Comparison of ENCODE assay signal across 8 cellular contexts in the genomic region with DNA sequence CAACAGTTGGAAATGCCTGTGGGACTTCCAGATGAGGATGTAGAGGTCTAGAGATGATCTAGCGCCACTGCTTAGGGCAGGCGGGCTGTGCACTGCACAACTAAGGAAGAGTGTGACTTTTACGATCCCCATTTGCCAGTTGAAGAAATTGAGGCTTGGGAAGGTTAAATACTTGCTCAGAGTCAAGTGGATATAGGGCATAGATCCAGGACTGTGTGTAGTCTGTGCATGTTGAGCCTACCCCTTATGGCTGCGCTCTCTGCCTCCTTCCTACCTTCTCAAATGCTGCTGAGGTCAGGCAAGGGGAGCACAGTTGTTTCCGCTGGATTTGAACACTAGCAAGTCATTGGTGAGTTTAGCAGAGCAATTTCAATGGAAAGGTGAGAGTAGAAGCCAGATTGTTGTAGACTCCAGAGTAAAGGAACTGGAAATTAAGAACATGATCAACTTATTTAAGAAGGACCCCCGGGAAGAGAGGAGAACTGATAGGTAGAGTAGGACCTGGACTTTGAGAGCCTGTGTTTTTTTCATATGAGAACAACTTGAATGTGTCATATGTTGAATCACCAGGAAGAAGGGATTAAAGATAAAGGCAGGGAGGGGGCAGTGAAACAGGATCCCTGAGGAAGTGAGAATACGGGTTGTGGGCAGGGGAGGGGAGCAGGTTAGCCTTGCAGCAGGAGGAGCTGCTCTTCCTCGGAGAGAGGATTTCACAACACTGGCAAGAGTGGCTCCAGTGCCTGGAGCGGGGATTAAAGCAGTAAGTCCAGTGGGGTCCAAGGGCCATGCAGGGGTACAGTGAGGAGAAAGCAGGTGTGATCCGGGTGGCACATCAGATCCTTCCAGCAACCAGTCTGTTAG. TPM values are rescaled to one million over a fixed set of nuclear protein-coding genes. Genes with fewer than 3 reads are reported as not detected.
DNase-seq lines count a peak whose midpoint lies in the region; ATAC-seq and TF ChIP-seq lines count a peak whose summit lies in the region.

No MANE protein-coding gene starts in this region.

- ATAC-seq in naive thymus-derived CD8-positive, alpha-beta T cell, result no peak

- BruUV-seq in MCF 10A (replicated peaks; lab: Mats Ljungman, UMichigan), result TSS peak; percentile 93

- H3K9me3 Mint-ChIP-seq in MCF 10A (ENCODE audit: unreplicated experiment), result no peaks in the 10 kb centered on the region
- no peaks in the 10 kb centered on the region for H3K9me3 Mint-ChIP-seq in naive thymus-derived CD8-positive, alpha-beta T cell

- DNase-seq in GM03348 (ENCODE audit: low spot score) (peak; percentile 70), NCI-H226 (peak; percentile 85), MCF 10A (ENCODE audit: unreplicated experiment) (peak; percentile 100), hepatic stellate cell (ENCODE audit: low spot score) (no peak), NCI-H1694 (lab: John Stamatoyannopoulos, UW) (no peak), DMS153 (lab: John Stamatoyannopoulos, UW) (no peak)
- no peak for DNase-seq in naive thymus-derived CD8-positive, alpha-beta T cell
- DNase-seq in activated effector memory CD4-positive, alpha-beta T cell treated with Interleukin-2 at 50 U/mL for 16 hours, result no peak

- intact Hi-C loops in MCF 10A (cut with micrococcal nuclease), result loop anchor here (1.0 kb wide), 1 partner anchor 34 kb away; no protein-coding TSS in a partner anchor

- POLR2A ChIA-PET in MCF 10A (lab: Yijun Ruan, JAX), result interaction anchor here (0.6 to 5.2 kb wide), 30 partner anchors 9 to 899 kb away, joined by 3 to 105 read pairs (median 6); partner anchors contain the start of genes FBXO28 and TP53BP2
- POLR2A ChIA-PET in naive thymus-derived CD8-positive, alpha-beta T cell (lab: Charles Lee), result interaction anchor here (1.0 kb wide), 1 partner anchor 131 kb away, joined by 3 read pairs; the partner anchor contains the start of gene TP53BP2

- TF ChIP-seq CTCF in MCF 10A (IDR thresholded peaks at IDR 0.05; ENCODE audit: unreplicated experiment), result no peak

- H3K27me3 Mint-ChIP-seq in MCF 10A (ENCODE audit: insufficient read depth, unreplicated experiment), result no peaks in the 10 kb centered on the region
- no peaks in the 10 kb centered on the region for H3K27me3 Mint-ChIP-seq in naive thymus-derived CD8-positive, alpha-beta T cell

- H3K27ac Mint-ChIP-seq in MCF 10A (ENCODE audit: low read depth, unreplicated experiment), result peak overlapping the region; percentile 88
- peak overlapping the region; percentile 79 to 94 (median 93) for H3K27ac Mint-ChIP-seq in naive thymus-derived CD8-positive, alpha-beta T cell

- peak overlapping the region; percentile 77 for H3K4me3 Mint-ChIP-seq in MCF 10A (ENCODE audit: unreplicated experiment)
- H3K4me3 Mint-ChIP-seq in naive thymus-derived CD8-positive, alpha-beta T cell, result peak overlapping the region; percentile 12 to 84 (median 62)

- peaks cover 59% of the 10 kb centered on the region for H3K4me1 Mint-ChIP-seq in MCF 10A (ENCODE audit: insufficient read depth, unreplicated experiment)
- peaks cover 35 to 79% (median 76%) of the 10 kb centered on the region in 4 donors for H3K4me1 Mint-ChIP-seq in naive thymus-derived CD8-positive, alpha-beta T cell

- peaks cover 48% of the 10 kb centered on the region for H3K36me3 Mint-ChIP-seq in MCF 10A (ENCODE audit: insufficient read depth, unreplicated experiment)
- peaks cover 0 to 17% (median 13%) of the 10 kb centered on the region in 3 donors for H3K36me3 Mint-ChIP-seq in naive thymus-derived CD8-positive, alpha-beta T cell

- CTCF ChIA-PET in MCF 10A (lab: Yijun Ruan, JAX), result interaction anchor here (0.6 to 2.0 kb wide), 6 partner anchors 10 to 126 kb away, joined by 3 to 8 read pairs (median 6); no protein-coding TSS in a partner anchor

RNA-seq across cellular contexts. Expression of gene CAPN2, which starts 2.7 kb away (rescaled TPM):
- total RNA-seq in MCF 10A (2022), result 513 and 622 TPM in 2 replicates
- 10 to 100 TPM; 70.0 to 72.2 TPM for total RNA-seq in naive thymus-derived CD8-positive, alpha-beta T cell
- 100 to 1,000 TPM in 1 of 3 donors, 10 to 100 TPM in 2; 68.6 to 101 (median 83.7) TPM for polyA plus RNA-seq in naive thymus-derived CD8-positive, alpha-beta T cell

RNA-seq across cellular contexts. Expression of gene CAPN8, which starts 49.6 kb away (rescaled TPM):
- total RNA-seq in MCF 10A (2022), result 1.0 and 5.7 TPM in 2 replicates
- under 1 TPM in 1 of 2 experiments, not detected in 1; 0.21 TPM for total RNA-seq in naive thymus-derived CD8-positive, alpha-beta T cell
- polyA plus RNA-seq in naive thymus-derived CD8-positive, alpha-beta T cell, result under 1 TPM in 1 of 3 donors, not detected in 2; 0.36 TPM

Comparison
In these comparisons a context has a peak if more than half of its experiments do, and no peak if none do; other contexts are left out.
1. DNase-seq: peak in GM03348 (single experiment), NCI-H226 (single experiment) and MCF 10A (single experiment); none in naive thymus-derived CD8-positive, alpha-beta T cell (0 of 10), activated effector memory CD4-positive, alpha-beta T cell treated with Interleukin-2 at 50 U/mL for 16 hours (single experiment), hepatic stellate cell (single experiment), NCI-H1694 (single experiment) and DMS153 (single experiment).